8 cellular contexts compared by ENCODE assay signal in the genomic region with DNA sequence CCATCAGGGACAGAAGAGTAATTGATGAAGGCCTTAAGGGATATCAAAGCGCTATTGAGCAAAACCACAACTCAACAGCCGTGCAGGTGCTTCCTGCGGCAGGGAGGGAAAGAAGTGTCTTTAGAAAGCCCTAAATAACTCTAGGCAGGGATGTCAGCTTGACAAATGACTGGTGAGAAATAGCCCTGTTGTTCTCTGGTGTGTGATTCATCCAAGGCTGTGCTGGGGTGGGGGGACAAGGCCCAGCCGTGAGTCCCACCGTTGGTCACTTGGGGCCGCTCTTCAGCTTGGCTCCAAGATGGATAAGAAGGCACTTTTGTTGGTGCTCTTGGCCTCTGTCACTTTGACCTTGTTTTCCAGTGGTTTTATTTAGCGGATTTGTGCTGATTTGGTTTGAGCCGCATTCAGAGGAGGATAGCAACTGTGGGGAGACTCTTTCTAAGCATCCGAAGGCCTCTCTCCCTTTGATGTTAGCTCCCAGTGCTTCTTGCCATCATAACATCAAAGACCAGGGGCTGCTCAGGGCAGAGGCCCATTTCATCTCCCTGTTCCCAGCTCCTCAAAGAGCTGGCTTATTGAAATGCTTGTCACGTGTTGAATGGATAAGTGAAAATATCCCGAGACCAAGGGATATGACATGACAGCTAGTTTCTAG.
DNase-seq lines count a peak whose midpoint lies in the region; ATAC-seq, FAIRE-seq and TF ChIP-seq lines count a peak whose summit lies in the region.

No MANE protein-coding gene starts in this region.

- H3K4me1 Mint-ChIP-seq in natural killer cell: peaks cover 0 to 10% of the 10 kb centered on the region in 2 donors

- FAIRE-seq in frontal cortex (lab: Jason Lieb, UNC): no peak

- intact Hi-C loops in natural killer cell (cut with micrococcal nuclease): no loop called here

- peaks cover 0 to 5% of the 10 kb centered on the region in 2 donors for H3K27me3 Mint-ChIP-seq in natural killer cell (ENCODE audit: low read depth in 2 of 2)

- ATAC-seq in HG02759 (IDR thresholded peaks at IDR 0.05; ENCODE audit: unreplicated experiment) (peak; percentile 73), natural killer cell (peak; percentile 78 to 81 (median 78)), GM21576 (IDR thresholded peaks at IDR 0.05; ENCODE audit: unreplicated experiment) (no peak)

- no peak overlapping the region for H3K4me3 Mint-ChIP-seq in natural killer cell

- peak; percentile 56 for TF ChIP-seq CTCF in epithelial cell of esophagus (IDR thresholded peaks at IDR 0.05; ENCODE audit: insufficient read depth, low read depth, low read length, missing control alignments)
- TF ChIP-seq CTCF in natural killer cell (IDR thresholded peaks at IDR 0.05): no peak

- H3K36me3 Mint-ChIP-seq in natural killer cell: no peaks in the 10 kb centered on the region

- no peak overlapping the region for H3K4me3 ChIP-seq in epithelial cell of esophagus (ENCODE audit: low read length)

- DNase-seq in GF-D8 (lab: John Stamatoyannopoulos, UW) (peak; percentile 69), RPMI7951 (ENCODE audit: low read depth) (peak; percentile 97), epithelial cell of esophagus (ENCODE audit: low read depth) (peak; percentile 92), natural killer cell (no peak), frontal cortex (ENCODE audit: low spot score in 2 of 2) (no peak), COR-L47 (lab: John Stamatoyannopoulos, UW) (no peak)

- no peaks in the 10 kb centered on the region for H3K9me3 Mint-ChIP-seq in natural killer cell

- H3K27ac Mint-ChIP-seq in natural killer cell: peak overlapping the region in 1 of 2 donors; percentile 56

Comparison
In these comparisons a context has a peak if more than half of its experiments do, and no peak if none do; other contexts are left out.
1. DNase-seq: peak in GF-D8 (single experiment), RPMI7951 (single experiment) and epithelial cell of esophagus (single experiment); none in natural killer cell (single experiment), frontal cortex (0 of 2) and COR-L47 (single experiment).